1 cellular context compared by ENCODE assay signal in the genomic region with DNA sequence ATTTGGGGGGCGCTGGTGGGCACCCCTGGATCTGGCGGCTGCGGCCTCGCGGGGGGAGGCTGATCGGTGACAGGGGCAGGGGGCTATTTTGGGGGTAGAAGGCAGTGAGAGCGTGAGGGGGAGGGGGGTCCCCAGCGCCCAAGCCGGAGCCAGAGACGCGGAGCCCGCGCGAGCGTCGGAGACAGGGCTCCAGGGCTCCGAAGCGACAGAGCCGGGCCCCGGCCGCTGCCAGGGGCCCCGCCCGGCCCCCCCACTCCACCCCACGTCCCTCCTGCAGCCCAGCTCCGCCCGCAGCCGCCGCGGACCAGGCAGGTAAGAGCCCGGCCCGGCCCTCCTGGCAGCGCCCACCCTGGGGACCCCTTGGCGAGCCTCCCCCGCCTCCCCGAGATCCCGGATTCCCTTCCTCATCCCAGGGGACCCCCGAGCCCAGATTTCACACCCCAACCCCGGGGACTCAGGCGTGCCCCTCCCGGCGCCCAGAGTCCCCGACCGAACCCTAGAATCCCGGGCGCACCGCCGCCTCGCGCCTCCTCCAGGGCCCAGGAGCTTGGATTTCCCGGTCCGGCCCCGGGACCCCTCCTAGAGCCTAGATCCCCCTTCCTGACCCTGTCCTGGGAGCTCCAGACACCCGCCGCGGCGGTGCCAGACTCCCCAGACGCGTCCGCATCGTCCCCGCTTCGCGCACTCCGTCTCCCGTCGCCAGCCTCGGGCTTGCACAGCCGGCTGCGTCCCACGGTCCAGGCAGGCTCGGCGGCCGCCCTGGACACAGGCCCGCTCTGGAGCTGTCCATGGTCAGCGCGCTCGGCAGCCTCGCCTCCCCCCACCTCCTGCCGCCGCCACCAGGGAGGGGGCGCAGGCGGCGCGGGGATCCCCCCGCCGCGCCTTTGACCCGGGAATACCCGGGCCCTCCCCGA.
A peak's percentile ranks its signal among the peaks of the same experiment; 100 is the strongest.
TF ChIP-seq lines count a peak whose summit lies in the region.

PPFIA3 (plus strand) TSS at position 134 of the 914 bp plus-strand sequence. CDS start 8,330 bp downstream, outside the sequence.

TF ChIP-seq in K562, 482 proteins besides CTCF, POLR2A, EP300 and RAD21 (continued from another document):
- TF ChIP-seq UBTF (IDR thresholded peaks at IDR 0.05; ENCODE audit: borderline replicate concordance in 1 of 2, low read depth in 2 of 2, low read length in 2 of 2) = peak; percentile 99
- TF ChIP-seq STAG1 (CRISPR knock-in tag; IDR thresholded peaks at IDR 0.05; ENCODE audit: borderline replicate concordance) = peak; percentile 63
- no peak for TF ChIP-seq ZNF512 (tag; IDR thresholded peaks at IDR 0.05)
- no peak for TF ChIP-seq RBM17 (IDR thresholded peaks at IDR 0.05; ENCODE audit: borderline replicate concordance, low read depth, low read length)
- no peak for TF ChIP-seq FOXM1 (IDR thresholded peaks at IDR 0.05; ENCODE audit: low read depth)
- peak; percentile 81; the same call in 1 of the 2 replicates for TF ChIP-seq FOXM1 (CRISPR knock-in tag; IDR thresholded peaks at IDR 0.05; ENCODE audit: low read depth)
- peak; percentile 70 for TF ChIP-seq HMGN3 (IDR thresholded peaks at IDR 0.05; ENCODE audit: borderline replicate concordance, extremely low read depth, insufficient read length, low read depth, low read length)
- TF ChIP-seq PREB (CRISPR knock-in tag; IDR thresholded peaks at IDR 0.05) = no peak
- no peak for TF ChIP-seq FOXJ2 (tag; IDR thresholded peaks at IDR 0.05)
- TF ChIP-seq, protein P1, sequence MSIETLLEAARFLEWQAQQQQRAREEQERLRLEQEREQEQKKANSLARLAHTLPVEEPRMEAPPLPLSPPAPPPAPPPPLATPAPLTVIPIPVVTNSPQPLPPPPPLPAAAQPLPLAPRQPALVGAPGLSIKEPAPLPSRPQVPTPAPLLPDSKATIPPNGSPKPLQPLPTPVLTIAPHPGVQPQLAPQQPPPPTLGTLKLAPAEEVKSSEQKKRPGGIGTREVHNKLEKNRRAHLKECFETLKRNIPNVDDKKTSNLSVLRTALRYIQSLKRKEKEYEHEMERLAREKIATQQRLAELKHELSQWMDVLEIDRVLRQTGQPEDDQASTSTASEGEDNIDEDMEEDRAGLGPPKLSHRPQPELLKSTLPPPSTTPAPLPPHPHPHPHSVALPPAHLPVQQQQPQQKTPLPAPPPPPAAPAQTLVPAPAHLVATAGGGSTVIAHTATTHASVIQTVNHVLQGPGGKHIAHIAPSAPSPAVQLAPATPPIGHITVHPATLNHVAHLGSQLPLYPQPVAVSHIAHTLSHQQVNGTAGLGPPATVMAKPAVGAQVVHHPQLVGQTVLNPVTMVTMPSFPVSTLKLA (conservative IDR thresholded peaks at IDR 0.05) = peak; percentile 41 to 82; a peak in 3 of 4 replicates
- TF ChIP-seq USF1 (CRISPR knock-in tag; IDR thresholded peaks at IDR 0.05) = no peak
- peak; percentile 47; the same call in 1 of the 2 replicates for TF ChIP-seq SP1 (CRISPR knock-in tag; IDR thresholded peaks at IDR 0.05)
- TF ChIP-seq HDAC8 (tag; IDR thresholded peaks at IDR 0.05) = no peak
- peak; percentile 43 to 53; a peak in 3 of 4 replicates for TF ChIP-seq NRF1 (conservative IDR thresholded peaks at IDR 0.05 in 1 of 2, IDR thresholded peaks at IDR 0.05 in 1 of 2)
- TF ChIP-seq, protein P2, sequence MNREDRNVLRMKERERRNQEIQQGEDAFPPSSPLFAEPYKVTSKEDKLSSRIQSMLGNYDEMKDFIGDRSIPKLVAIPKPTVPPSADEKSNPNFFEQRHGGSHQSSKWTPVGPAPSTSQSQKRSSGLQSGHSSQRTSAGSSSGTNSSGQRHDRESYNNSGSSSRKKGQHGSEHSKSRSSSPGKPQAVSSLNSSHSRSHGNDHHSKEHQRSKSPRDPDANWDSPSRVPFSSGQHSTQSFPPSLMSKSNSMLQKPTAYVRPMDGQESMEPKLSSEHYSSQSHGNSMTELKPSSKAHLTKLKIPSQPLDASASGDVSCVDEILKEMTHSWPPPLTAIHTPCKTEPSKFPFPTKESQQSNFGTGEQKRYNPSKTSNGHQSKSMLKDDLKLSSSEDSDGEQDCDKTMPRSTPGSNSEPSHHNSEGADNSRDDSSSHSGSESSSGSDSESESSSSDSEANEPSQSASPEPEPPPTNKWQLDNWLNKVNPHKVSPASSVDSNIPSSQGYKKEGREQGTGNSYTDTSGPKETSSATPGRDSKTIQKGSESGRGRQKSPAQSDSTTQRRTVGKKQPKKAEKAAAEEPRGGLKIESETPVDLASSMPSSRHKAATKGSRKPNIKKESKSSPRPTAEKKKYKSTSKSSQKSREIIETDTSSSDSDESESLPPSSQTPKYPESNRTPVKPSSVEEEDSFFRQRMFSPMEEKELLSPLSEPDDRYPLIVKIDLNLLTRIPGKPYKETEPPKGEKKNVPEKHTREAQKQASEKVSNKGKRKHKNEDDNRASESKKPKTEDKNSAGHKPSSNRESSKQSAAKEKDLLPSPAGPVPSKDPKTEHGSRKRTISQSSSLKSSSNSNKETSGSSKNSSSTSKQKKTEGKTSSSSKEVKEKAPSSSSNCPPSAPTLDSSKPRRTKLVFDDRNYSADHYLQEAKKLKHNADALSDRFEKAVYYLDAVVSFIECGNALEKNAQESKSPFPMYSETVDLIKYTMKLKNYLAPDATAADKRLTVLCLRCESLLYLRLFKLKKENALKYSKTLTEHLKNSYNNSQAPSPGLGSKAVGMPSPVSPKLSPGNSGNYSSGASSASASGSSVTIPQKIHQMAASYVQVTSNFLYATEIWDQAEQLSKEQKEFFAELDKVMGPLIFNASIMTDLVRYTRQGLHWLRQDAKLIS (CRISPR knock-in tag; IDR thresholded peaks at IDR 0.05) = 0 out of 2 replicates have a peak, but pooled peaks have one; percentile 46
- peak; percentile 49; the same call in 1 of the 2 replicates for TF ChIP-seq FOXP1 (CRISPR knock-in tag; IDR thresholded peaks at IDR 0.05)
- no peak for TF ChIP-seq E2F1 (CRISPR knock-in tag; IDR thresholded peaks at IDR 0.05)
- TF ChIP-seq, protein P3, sequence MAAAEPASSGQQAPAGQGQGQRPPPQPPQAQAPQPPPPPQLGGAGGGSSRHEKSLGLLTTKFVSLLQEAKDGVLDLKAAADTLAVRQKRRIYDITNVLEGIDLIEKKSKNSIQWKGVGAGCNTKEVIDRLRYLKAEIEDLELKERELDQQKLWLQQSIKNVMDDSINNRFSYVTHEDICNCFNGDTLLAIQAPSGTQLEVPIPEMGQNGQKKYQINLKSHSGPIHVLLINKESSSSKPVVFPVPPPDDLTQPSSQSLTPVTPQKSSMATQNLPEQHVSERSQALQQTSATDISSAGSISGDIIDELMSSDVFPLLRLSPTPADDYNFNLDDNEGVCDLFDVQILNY (CRISPR knock-in tag; IDR thresholded peaks at IDR 0.05) = 0 out of 2 replicates have a peak, but pooled peaks have one; percentile 20
- no peak for TF ChIP-seq MEF2D (tag; conservative IDR thresholded peaks at IDR 0.05; ENCODE audit: low read depth)
- no peak; the same call in 1 of the 2 replicates for TF ChIP-seq DMBX1 (CRISPR knock-in tag; IDR thresholded peaks at IDR 0.05; ENCODE audit: borderline replicate concordance)
- TF ChIP-seq, protein P4, sequence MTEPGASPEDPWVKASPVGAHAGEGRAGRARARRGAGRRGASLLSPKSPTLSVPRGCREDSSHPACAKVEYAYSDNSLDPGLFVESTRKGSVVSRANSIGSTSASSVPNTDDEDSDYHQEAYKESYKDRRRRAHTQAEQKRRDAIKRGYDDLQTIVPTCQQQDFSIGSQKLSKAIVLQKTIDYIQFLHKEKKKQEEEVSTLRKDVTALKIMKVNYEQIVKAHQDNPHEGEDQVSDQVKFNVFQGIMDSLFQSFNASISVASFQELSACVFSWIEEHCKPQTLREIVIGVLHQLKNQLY (CRISPR knock-in tag; conservative IDR thresholded peaks at IDR 0.05) = no peak
